ENCODE assay signal across 8 cellular contexts in the genomic region with DNA sequence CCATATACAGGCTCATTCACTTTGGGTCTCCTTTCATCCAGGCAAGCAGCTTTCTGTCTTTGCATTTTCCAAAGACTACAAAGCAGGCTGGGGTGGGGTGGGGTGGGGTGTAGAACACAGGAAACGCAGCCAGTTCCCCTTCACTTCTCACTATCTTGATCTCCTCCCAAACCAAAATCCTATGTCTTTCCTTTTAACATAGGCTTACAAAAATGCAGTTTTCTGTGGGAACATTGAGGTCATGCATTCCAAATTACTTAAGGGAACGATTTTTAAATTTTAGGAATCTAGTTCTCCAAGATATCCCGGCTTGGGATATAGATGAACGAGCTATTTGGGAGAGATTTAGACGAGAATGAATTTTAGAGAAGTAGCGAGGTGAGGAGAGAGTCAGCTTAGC. TPM values are rescaled to one million over a fixed set of nuclear protein-coding genes. Genes with fewer than 3 reads are reported as not detected.
A peak's percentile ranks its signal among the peaks of the same experiment; 100 is the strongest.
DNase-seq lines count a peak whose midpoint lies in the region; ATAC-seq and TF ChIP-seq lines count a peak whose summit lies in the region.

No MANE protein-coding gene starts in this region.

- 80 to 85% methylated on average over 5 to 6 of the region's 6 CpGs for WGBS in endodermal cell (ENCODE audit: insufficient coverage in 1 of 2, insufficient read length in 1 of 2), 2 experiments

- H2AFZ ChIP-seq in DND-41 (ENCODE audit: low read depth, low read length): peak overlapping the region; percentile 80

- ATAC-seq in DND-41 (ENCODE audit: insufficient read depth, low read depth) (no peak), Panc1 (no peak)

- H3K79me2 ChIP-seq in DND-41 (ENCODE audit: insufficient read depth, low read length): peaks cover 41% of the 10 kb centered on the region

- H3K4me2 ChIP-seq in DND-41 (ENCODE audit: insufficient read depth, low read length): peak overlapping the region; percentile 92

- peaks cover under 1% of the 10 kb centered on the region for H3K36me3 Mint-ChIP-seq in endodermal cell (ENCODE audit: low read depth)

- no TSS peak for BruUV-seq in Panc1 (replicated peaks; lab: Mats Ljungman, UMichigan)

- TF ChIP-seq CTCF in DND-41 (IDR thresholded peaks at IDR 0.05; ENCODE audit: borderline replicate concordance, extremely low read depth, low read length, poor library complexity, severe bottlenecking) (no peak), Panc1 (IDR thresholded peaks at IDR 0.05) (no peak), endodermal cell (conservative IDR thresholded peaks at IDR 0.05) (no peak)

- H3K9me3 Mint-ChIP-seq in endodermal cell: no peaks in the 10 kb centered on the region

- peak overlapping the region; percentile 75 to 87; a peak in 3 of 4 replicates for H3K4me3 ChIP-seq in DND-41 (ENCODE audit: low read depth in 1 of 2, low read length in 2 of 2)
- peak overlapping the region; percentile 84 to 88 for H3K4me3 ChIP-seq in Panc1 (ENCODE audit: low read depth in 2 of 2, low read length in 2 of 2)
- H3K4me3 ChIP-seq in endodermal cell (ENCODE audit: low read length): no peak overlapping the region

- peaks cover 23% of the 10 kb centered on the region for H3K4me1 Mint-ChIP-seq in endodermal cell

- H3K27ac Mint-ChIP-seq in endodermal cell: no peak overlapping the region

- H3K4me1 ChIP-seq in DND-41 (ENCODE audit: insufficient read depth, low read length): peaks cover 32% of the 10 kb centered on the region
- H3K4me1 ChIP-seq in Panc1 (ENCODE audit: control insufficient read depth, insufficient read depth, low read length): peaks cover 6% of the 10 kb centered on the region; the same call in 1 of the 2 replicates
- H3K4me1 ChIP-seq in endodermal cell (ENCODE audit: control insufficient read depth, insufficient read depth, low read length): peaks cover 4% of the 10 kb centered on the region

- H3K9ac ChIP-seq in DND-41 (ENCODE audit: low read depth, low read length) (peak overlapping the region; percentile 79), endodermal cell (ENCODE audit: extremely low read depth, low read length, poor library complexity, severe bottlenecking) (no peak overlapping the region)

- CTCF ChIA-PET in Panc1 (lab: Charles Lee): interaction anchor here (1.5 kb wide), 1 partner anchor 47 kb away, joined by 7 read pairs; the partner anchor contains the start of gene FAM76A

- peak overlapping the region; percentile 83 for H3K4me3 Mint-ChIP-seq in endodermal cell

- peaks cover 5% of the 10 kb centered on the region; the same call in 1 of the 2 replicates for H4K20me1 ChIP-seq in DND-41 (ENCODE audit: insufficient read depth, low read length)

- no peak for DNase-seq in DND-41
- DNase-seq in Panc1 (ENCODE audit: low read depth, low spot score): no peak
- no peak for DNase-seq in endodermal cell
- peak; percentile 17 for DNase-seq in pons (ENCODE audit: low spot score)
- DNase-seq in MV-4-11 (lab: John Stamatoyannopoulos, UW): no peak
- DNase-seq in NCI-H2171 (lab: John Stamatoyannopoulos, UW): no peak
- DNase-seq in HCEC 1CT: no peak
- no peak for DNase-seq in NCI-H774 (lab: John Stamatoyannopoulos, UW)

- in situ Hi-C loops in Panc1 (cut with HindIII; ENCODE audit: low pct_unique_long_range_greater_than_20kb, low sequenced_read_pairs): no loop called here

- H3K36me3 ChIP-seq in DND-41 (ENCODE audit: insufficient read depth, low read length): peaks cover 9% of the 10 kb centered on the region; the same call in 1 of the 2 replicates
- H3K36me3 ChIP-seq in Panc1 (ENCODE audit: control insufficient read depth, insufficient read depth, low read length): no peaks in the 10 kb centered on the region; the same call in 1 of the 2 replicates
- H3K36me3 ChIP-seq in endodermal cell (ENCODE audit: control insufficient read depth, insufficient read depth, low read length): peaks cover 4% of the 10 kb centered on the region

- intact Hi-C loops in Panc1 (cut with micrococcal nuclease; ENCODE audit: unreplicated experiment): no loop called here

- H3K27me3 ChIP-seq in DND-41 (ENCODE audit: insufficient read depth, low read length, poor library complexity) (no peaks in the 10 kb centered on the region), Panc1 (ENCODE audit: control insufficient read depth, insufficient read depth, low read length) (no peaks in the 10 kb centered on the region), endodermal cell (ENCODE audit: control insufficient read depth, insufficient read depth, low read length, poor library complexity, severe bottlenecking) (no peaks in the 10 kb centered on the region)

- no peaks in the 10 kb centered on the region for H3K27me3 Mint-ChIP-seq in endodermal cell (ENCODE audit: insufficient read depth)

- POLR2A ChIA-PET in Panc1 (lab: Charles Lee): interaction anchor here (0.5 to 0.7 kb wide), 4 partner anchors 15 to 1384 kb away, joined by 5 to 9 read pairs (median 6); no protein-coding TSS in a partner anchor

- peak overlapping the region; percentile 75 for H3K27ac ChIP-seq in DND-41 (ENCODE audit: low read length)
- H3K27ac ChIP-seq in Panc1 (ENCODE audit: low read length): peak overlapping the region; percentile 78
- H3K27ac ChIP-seq in endodermal cell (ENCODE audit: low read depth, low read length): no peak overlapping the region

- H3K9me3 ChIP-seq in DND-41 (ENCODE audit: insufficient read depth, low read length, severe bottlenecking) (no peaks in the 10 kb centered on the region), Panc1 (ENCODE audit: control insufficient read depth, insufficient read depth, low read depth, low read length) (no peaks in the 10 kb centered on the region), endodermal cell (ENCODE audit: control insufficient read depth, low read length) (peaks cover 4% of the 10 kb centered on the region)

RNA-seq across cellular contexts. Expression of gene STX12, which starts 0.9 kb away (rescaled TPM):
- total RNA-seq in Panc1 (2021; ENCODE audit: unreplicated experiment) (25.3 TPM), endodermal cell (10 to 100 TPM; 19.5 to 23.3 TPM)
- 21.2 TPM for polyA plus RNA-seq in Panc1 (2012; ENCODE audit: insufficient read length)
- polyA plus RNA-seq in endodermal cell (2013, experiment 1 of 2): 30.7 TPM
- polyA plus RNA-seq in endodermal cell (2013, experiment 2 of 2): 31.6 TPM

RNA-seq across cellular contexts. Expression of gene FAM76A, which starts 46.3 kb away (rescaled TPM):
- total RNA-seq in Panc1 (2021; ENCODE audit: unreplicated experiment) (15.4 TPM), endodermal cell (10 to 100 TPM; 13.0 to 14.7 TPM)
- 7.2 TPM for polyA plus RNA-seq in Panc1 (2012; ENCODE audit: insufficient read length)
- 11.1 TPM for polyA plus RNA-seq in endodermal cell (2013, experiment 1 of 2)
- polyA plus RNA-seq in endodermal cell (2013, experiment 2 of 2): 10.6 TPM

RNA-seq across cellular contexts. Expression of gene PPP1R8, which starts 58.5 kb away (rescaled TPM):
- total RNA-seq in Panc1 (2021; ENCODE audit: unreplicated experiment) (59.7 TPM), endodermal cell (10 to 100 TPM; 45.0 to 48.1 TPM)
- polyA plus RNA-seq in Panc1 (2012; ENCODE audit: insufficient read length): 58.0 TPM
- polyA plus RNA-seq in endodermal cell (2013, experiment 1 of 2): 49.6 TPM
- polyA plus RNA-seq in endodermal cell (2013, experiment 2 of 2): 49.6 TPM
